ENCODE assay signal across 31 cellular contexts in genomic region chr1:187267745-187268277, GRCh38.
"Had no signal": no experiment of that assay in that cellular context is flagged by ENCODE, and none has a peak within 500 bp of the region (broad histone marks: within the 10 kb centered on the region; RNA-seq: fewer than 3 reads in every experiment).

No MANE protein-coding gene starts in this region.

- H3K4me3 Mint-ChIP-seq: activated CD4-positive, alpha-beta T cell treated with anti-CD3 and anti-CD28 coated beads, Interleukin-2, amount 10 ng/mL, durations not matched to agents 7 days and 5 days; activated CD8-positive, alpha-beta T cell treated with anti-CD3 and anti-CD28 coated beads, Interleukin-2, amount 10 ng/mL, durations not matched to agents 7 days and 5 days; activated naive CD4-positive, alpha-beta T cell treated with anti-CD3 and anti-CD28 coated beads for 36 hours; activated T-cell treated with anti-CD3 and anti-CD28 coated beads, Interleukin-2, amount 50 U/mL, for 24 hours; activated T-helper 1 cell treated with anti-CD3 and anti-CD28 coated beads, Interleukin-12 subunit alpha, Interleukin-12 subunit beta, Interleukin-2, Interleukin-4 antibody, amounts not matched to agents 30 ng/mL and 10 ng/mL and 1 ng/mL, durations not matched to agents 14 hours and 24 hours and 36 hours; brain had no signal

- H3K27ac ChIP-seq: adrenal gland, KMS-11, Peyer's patch, SJSA1, WERI-Rb-1 had no signal

- H3K4me1 ChIP-seq: adrenal gland, Peyer's patch, SJSA1 had no signal

- H3K4me3 ChIP-seq: adrenal gland, Peyer's patch, SJSA1 had no signal

- H3K27me3 Mint-ChIP-seq: activated CD4-positive, alpha-beta T cell treated with anti-CD3 and anti-CD28 coated beads, Interleukin-2, amount 10 ng/mL, durations not matched to agents 7 days and 5 days; activated T-cell treated with anti-CD3 and anti-CD28 coated beads, Interleukin-2, amount 50 U/mL, for 24 hours had no signal

- H3K9me3 Mint-ChIP-seq: activated CD4-positive, alpha-beta T cell treated with anti-CD3 and anti-CD28 coated beads, Interleukin-2, amount 10 ng/mL, durations not matched to agents 7 days and 5 days; activated naive CD4-positive, alpha-beta T cell treated with anti-CD3 and anti-CD28 coated beads for 36 hours; activated naive CD4-positive, alpha-beta T cell treated with anti-CD3 and anti-CD28 coated beads, Interleukin-2, amount 50 U/mL, for 72 hours; activated T-cell treated with anti-CD3 and anti-CD28 coated beads, Interleukin-2, amount 50 U/mL, for 24 hours; activated T-helper 1 cell treated with anti-CD3 and anti-CD28 coated beads, Interleukin-12 subunit alpha, Interleukin-12 subunit beta, Interleukin-2, Interleukin-4 antibody, amounts not matched to agents 30 ng/mL and 10 ng/mL and 1 ng/mL, durations not matched to agents 14 hours and 24 hours and 36 hours had no signal

- H3K4me1 Mint-ChIP-seq: activated CD4-positive, alpha-beta T cell treated with anti-CD3 and anti-CD28 coated beads, Interleukin-2, amount 10 ng/mL, durations not matched to agents 7 days and 5 days had no signal

- DNase-seq: activated CD4-positive, alpha-beta T cell treated with anti-CD3 and anti-CD28 coated beads for 1 hour; activated CD4-positive, alpha-beta T cell treated with anti-CD3 and anti-CD28 coated beads, Interleukin-2, amount 10 ng/mL, durations not matched to agents 7 days and 5 days; activated CD4-positive, alpha-beta T cell treated with anti-CD3 and anti-CD28 coated beads, Interleukin-2, amount 50 U/mL, for 48 hours; activated CD4-positive, CD25-positive, alpha-beta regulatory T cell; activated CD8-positive, alpha-beta T cell treated with anti-CD3 and anti-CD28 coated beads, Interleukin-2, amount 10 ng/mL, durations not matched to agents 7 days and 5 days; activated gamma-delta T cell treated with Interleukin-2 at 50 U/mL for 16 hours; activated naive CD4-positive, alpha-beta T cell treated with anti-CD3 and anti-CD28 coated beads for 36 hours; activated T-cell treated with anti-CD3 and anti-CD28 coated beads, Interleukin-2, amount 50 U/mL, for 24 hours; adrenal gland; anterior cingulate cortex; caudate nucleus; cerebellar nuclear complex; NCI-H1105; NCI-H1417 treated with DMSO at 0.1 percent for 48 hours; NCI-H187 treated with DMSO at 0.1 percent for 48 hours; NCI-H2081; NCI-H2171 treated with DMSO at 0.1 percent for 48 hours; NCI-H2227 treated with DMSO at 0.1 percent for 48 hours; NCI-H524 treated with DMSO at 0.1 percent for 48 hours; PC-3; Peyer's patch; RPMI8226; SHP77 treated with DMSO at 0.1 percent for 48 hours; SW 1271; T1000; WERI-Rb-1 had no signal

- H3K9me3 ChIP-seq: adrenal gland, Peyer's patch had no signal

- H3K36me3 ChIP-seq: adrenal gland, Peyer's patch, SJSA1, WERI-Rb-1 had no signal

- H3K27ac Mint-ChIP-seq: activated CD4-positive, alpha-beta T cell treated with anti-CD3 and anti-CD28 coated beads, Interleukin-2, amount 10 ng/mL, durations not matched to agents 7 days and 5 days; activated CD8-positive, alpha-beta T cell treated with anti-CD3 and anti-CD28 coated beads, Interleukin-2, amount 10 ng/mL, durations not matched to agents 7 days and 5 days; activated naive CD4-positive, alpha-beta T cell treated with anti-CD3 and anti-CD28 coated beads for 36 hours; activated naive CD4-positive, alpha-beta T cell treated with anti-CD3 and anti-CD28 coated beads, Interleukin-2, amount 50 U/mL, for 72 hours; activated T-cell treated with anti-CD3 and anti-CD28 coated beads, Interleukin-2, amount 50 U/mL, for 24 hours; activated T-helper 1 cell treated with anti-CD3 and anti-CD28 coated beads, Interleukin-12 subunit alpha, Interleukin-12 subunit beta, Interleukin-2, Interleukin-4 antibody, amounts not matched to agents 30 ng/mL and 10 ng/mL and 1 ng/mL, durations not matched to agents 14 hours and 24 hours and 36 hours; brain had no signal

- H3K27me3 ChIP-seq: adrenal gland, Peyer's patch, SJSA1 had no signal

- H3K4me2 ChIP-seq: KMS-11 had no signal

- H3K9ac ChIP-seq: KMS-11 had no signal

- H3K36me3 Mint-ChIP-seq: activated naive CD4-positive, alpha-beta T cell treated with anti-CD3 and anti-CD28 coated beads, Interleukin-2, amount 50 U/mL, for 72 hours; brain had no signal

- ATAC-seq: activated CD8-positive, alpha-beta T cell treated with anti-CD3 and anti-CD28 coated beads, Interleukin-2, amount 10 ng/mL, durations not matched to agents 7 days and 5 days; activated naive CD4-positive, alpha-beta T cell treated with anti-CD3 and anti-CD28 coated beads, Interleukin-2, amount 50 U/mL, for 72 hours; PC-3 had no signal
